1 cellular context compared by ENCODE assay signal in genomic region chr14:50875359-50876090, GRCh38.
TF ChIP-seq lines count a peak whose summit lies in the region.

No MANE protein-coding gene starts in this region.

TF ChIP-seq in HepG2, 621 proteins besides CTCF, POLR2A, EP300 and RAD21 (continued from another document and continues in another):
- TF ChIP-seq ZHX1 (CRISPR knock-in tag; IDR thresholded peaks at IDR 0.05; ENCODE audit: low read depth) (no peak), ZNF160 (CRISPR knock-in tag; IDR thresholded peaks at IDR 0.05) (0 out of 2 replicates have a peak, but pooled peaks have one; percentile 31), SIX4 (CRISPR knock-in tag; IDR thresholded peaks at IDR 0.05) (peak; percentile 47; the same call in 1 of the 2 replicates), ZNF33B (CRISPR knock-in tag; IDR thresholded peaks at IDR 0.05) (no peak), SMAD9 (CRISPR knock-in tag; IDR thresholded peaks at IDR 0.05) (no peak), DRAP1 (CRISPR knock-in tag; IDR thresholded peaks at IDR 0.05) (peak; percentile 31; the same call in 1 of the 2 replicates), CBX1 (IDR thresholded peaks at IDR 0.05; ENCODE audit: low read depth) (no peak), NCOA2 (CRISPR knock-in tag; IDR thresholded peaks at IDR 0.05) (peak; percentile 82), MEIS2 (CRISPR knock-in tag; IDR thresholded peaks at IDR 0.05) (peak; percentile 42; the same call in 1 of the 2 replicates), CSRNP2 (CRISPR knock-in tag; conservative IDR thresholded peaks at IDR 0.05; ENCODE audit: low read depth) (no peak), FOSL2 (CRISPR knock-in tag; IDR thresholded peaks at IDR 0.05) (peak; percentile 81), ZNF329 (CRISPR knock-in tag; IDR thresholded peaks at IDR 0.05; ENCODE audit: low read depth) (no peak), ATM (IDR thresholded peaks at IDR 0.05; ENCODE audit: borderline replicate concordance) (no peak), ZBTB2 (CRISPR knock-in tag; IDR thresholded peaks at IDR 0.05; ENCODE audit: low read depth) (no peak), ZNF562 (CRISPR knock-in tag; IDR thresholded peaks at IDR 0.05; ENCODE audit: borderline replicate concordance) (no peak), TEAD3 (CRISPR knock-in tag; optimal IDR thresholded peaks at IDR 0.05; ENCODE audit: borderline replicate concordance) (peak; percentile 13), PAX8 (CRISPR knock-in tag; IDR thresholded peaks at IDR 0.05; ENCODE audit: borderline replicate concordance) (no peak), CBX5 (CRISPR knock-in tag; IDR thresholded peaks at IDR 0.05; ENCODE audit: borderline replicate concordance) (peak; percentile 69; the same call in 1 of the 2 replicates), SMYD3 (CRISPR knock-in tag; IDR thresholded peaks at IDR 0.05) (no peak), ZFYVE20 (CRISPR knock-in tag; IDR thresholded peaks at IDR 0.05; ENCODE audit: borderline replicate concordance, low read depth) (no peak), MLX (CRISPR knock-in tag; IDR thresholded peaks at IDR 0.05) (peak; percentile 68), ZNF496 (CRISPR knock-in tag; IDR thresholded peaks at IDR 0.05; ENCODE audit: insufficient replicate concordance) (no peak), AGO1 (IDR thresholded peaks at IDR 0.05; ENCODE audit: low read depth, low read length, poor library complexity, severe bottlenecking) (no peak), GATAD1 (CRISPR knock-in tag; IDR thresholded peaks at IDR 0.05) (no peak; the same call in 1 of the 2 replicates), ZNF547 (CRISPR knock-in tag; IDR thresholded peaks at IDR 0.05) (no peak), ZNF687 (CRISPR knock-in tag; IDR thresholded peaks at IDR 0.05) (no peak), PAXIP1 (CRISPR knock-in tag; conservative IDR thresholded peaks at IDR 0.05) (peak; percentile 92), STAT5B (CRISPR knock-in tag; IDR thresholded peaks at IDR 0.05) (no peak), ZBTB42 (CRISPR knock-in tag; IDR thresholded peaks at IDR 0.05) (no peak), ZNF530 (CRISPR knock-in tag; IDR thresholded peaks at IDR 0.05; ENCODE audit: low read depth) (no peak), ZSCAN9 (CRISPR knock-in tag; IDR thresholded peaks at IDR 0.05; ENCODE audit: borderline replicate concordance) (peak; percentile 35; the same call in 1 of the 2 replicates), ZSCAN21 (CRISPR knock-in tag; IDR thresholded peaks at IDR 0.05; ENCODE audit: borderline replicate concordance) (no peak), ZNF124 (CRISPR knock-in tag; IDR thresholded peaks at IDR 0.05) (no peak), ZNF281 (CRISPR knock-in tag; IDR thresholded peaks at IDR 0.05; ENCODE audit: borderline replicate concordance) (peak; percentile 39; the same call in 1 of the 2 replicates), ZUFSP (CRISPR knock-in tag; IDR thresholded peaks at IDR 0.05; ENCODE audit: borderline replicate concordance) (no peak), ZNF746 (CRISPR knock-in tag; IDR thresholded peaks at IDR 0.05) (no peak), ATF4 (CRISPR knock-in tag; IDR thresholded peaks at IDR 0.05) (no peak), NAIF1 (CRISPR knock-in tag; IDR thresholded peaks at IDR 0.05; ENCODE audit: borderline replicate concordance) (no peak), ATF7 (IDR thresholded peaks at IDR 0.05) (no peak), ATF7 (CRISPR knock-in tag; IDR thresholded peaks at IDR 0.05) (no peak; the same call in 1 of the 2 replicates), MIXL1 (CRISPR knock-in tag; IDR thresholded peaks at IDR 0.05) (0 out of 2 replicates have a peak, but pooled peaks have one; percentile 37), MED8 (CRISPR knock-in tag; IDR thresholded peaks at IDR 0.05; ENCODE audit: insufficient replicate concordance) (no peak)
